ENCODE assay signal across 1 cellular context in the genomic region with DNA sequence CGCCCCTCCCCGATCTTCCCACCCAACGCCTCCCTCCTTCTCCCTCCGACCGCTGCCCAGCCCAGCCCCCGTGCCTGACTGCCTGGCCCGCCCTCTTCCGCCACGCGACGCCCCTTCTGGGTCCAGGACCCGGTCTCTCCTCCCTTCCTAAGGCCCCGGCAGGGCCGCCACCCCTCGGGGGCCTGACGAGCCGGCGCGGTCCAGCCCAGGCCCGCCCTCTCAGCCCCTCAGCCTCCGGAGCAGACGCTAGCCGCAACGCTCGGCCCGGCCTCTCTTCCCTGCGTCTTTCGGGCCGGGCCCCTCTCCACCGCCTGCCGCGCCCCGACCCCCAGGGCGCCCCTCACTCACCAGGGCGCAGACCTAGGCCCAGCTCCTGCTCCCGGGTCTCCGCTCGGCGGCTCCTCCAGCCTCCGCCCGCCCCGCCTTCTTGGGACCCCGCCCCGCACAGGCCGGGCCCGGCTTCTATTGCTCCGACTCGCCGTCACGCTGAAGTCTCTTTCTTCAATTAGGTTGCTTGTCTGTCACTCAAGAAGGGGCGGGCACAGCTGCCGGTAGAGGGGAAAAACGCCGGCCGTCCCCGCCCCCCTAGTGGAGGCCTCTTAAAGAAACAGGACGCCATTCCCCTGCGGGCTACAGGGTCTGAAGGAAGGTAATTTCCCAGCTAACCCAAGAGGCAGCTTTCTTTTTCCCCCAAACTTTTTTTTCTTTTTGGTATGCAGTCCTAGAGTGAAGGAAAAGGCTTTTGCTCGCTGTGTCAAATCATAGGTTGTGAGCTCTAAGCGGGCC.
TF ChIP-seq lines count a peak whose summit lies in the region.

A gene with protein sequence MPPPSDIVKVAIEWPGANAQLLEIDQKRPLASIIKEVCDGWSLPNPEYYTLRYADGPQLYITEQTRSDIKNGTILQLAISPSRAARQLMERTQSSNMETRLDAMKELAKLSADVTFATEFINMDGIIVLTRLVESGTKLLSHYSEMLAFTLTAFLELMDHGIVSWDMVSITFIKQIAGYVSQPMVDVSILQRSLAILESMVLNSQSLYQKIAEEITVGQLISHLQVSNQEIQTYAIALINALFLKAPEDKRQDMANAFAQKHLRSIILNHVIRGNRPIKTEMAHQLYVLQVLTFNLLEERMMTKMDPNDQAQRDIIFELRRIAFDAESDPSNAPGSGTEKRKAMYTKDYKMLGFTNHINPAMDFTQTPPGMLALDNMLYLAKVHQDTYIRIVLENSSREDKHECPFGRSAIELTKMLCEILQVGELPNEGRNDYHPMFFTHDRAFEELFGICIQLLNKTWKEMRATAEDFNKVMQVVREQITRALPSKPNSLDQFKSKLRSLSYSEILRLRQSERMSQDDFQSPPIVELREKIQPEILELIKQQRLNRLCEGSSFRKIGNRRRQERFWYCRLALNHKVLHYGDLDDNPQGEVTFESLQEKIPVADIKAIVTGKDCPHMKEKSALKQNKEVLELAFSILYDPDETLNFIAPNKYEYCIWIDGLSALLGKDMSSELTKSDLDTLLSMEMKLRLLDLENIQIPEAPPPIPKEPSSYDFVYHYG (minus strand): TSS at position 416 of the 786 bp plus-strand sequence. CDS start 12,133 bp downstream, outside the sequence.

TF ChIP-seq in HEK293, 187 proteins besides CTCF, POLR2A, EP300 and RAD21 (continued from another document and continues in another):
- TF ChIP-seq, protein P1, sequence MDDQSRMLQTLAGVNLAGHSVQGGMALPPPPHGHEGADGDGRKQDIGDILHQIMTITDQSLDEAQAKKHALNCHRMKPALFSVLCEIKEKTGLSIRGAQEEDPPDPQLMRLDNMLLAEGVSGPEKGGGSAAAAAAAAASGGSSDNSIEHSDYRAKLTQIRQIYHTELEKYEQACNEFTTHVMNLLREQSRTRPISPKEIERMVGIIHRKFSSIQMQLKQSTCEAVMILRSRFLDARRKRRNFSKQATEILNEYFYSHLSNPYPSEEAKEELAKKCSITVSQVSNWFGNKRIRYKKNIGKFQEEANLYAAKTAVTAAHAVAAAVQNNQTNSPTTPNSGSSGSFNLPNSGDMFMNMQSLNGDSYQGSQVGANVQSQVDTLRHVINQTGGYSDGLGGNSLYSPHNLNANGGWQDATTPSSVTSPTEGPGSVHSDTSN (CRISPR knock-in tag; IDR thresholded peaks at IDR 0.05), result peak; percentile 96
- TF ChIP-seq ZNF561 (tag by site-specific recombination; IDR thresholded peaks at IDR 0.05; ENCODE audit: borderline replicate concordance), result peak; percentile 82; the same call in 1 of the 2 replicates
- TF ChIP-seq WT1 (tag by site-specific recombination; IDR thresholded peaks at IDR 0.05), result peak; percentile 31; the same call in 1 of the 2 replicates
- no peak for TF ChIP-seq ZNF146 (tag by site-specific recombination; IDR thresholded peaks at IDR 0.05)
- peak; percentile 60; the same call in 1 of the 2 replicates for TF ChIP-seq ZEB2 (tag by site-specific recombination; IDR thresholded peaks at IDR 0.05)
- TF ChIP-seq ZNF266 (tag by site-specific recombination; IDR thresholded peaks at IDR 0.05; ENCODE audit: low read depth), result no peak
- TF ChIP-seq ZBTB20 (tag by site-specific recombination; IDR thresholded peaks at IDR 0.05), result peak; percentile 97
- no peak for TF ChIP-seq ZNF391 (tag by site-specific recombination; IDR thresholded peaks at IDR 0.05; ENCODE audit: borderline replicate concordance, low read depth)
- TF ChIP-seq ZNF560 (tag by site-specific recombination; IDR thresholded peaks at IDR 0.05; ENCODE audit: borderline replicate concordance), result no peak
- TF ChIP-seq, protein P2, sequence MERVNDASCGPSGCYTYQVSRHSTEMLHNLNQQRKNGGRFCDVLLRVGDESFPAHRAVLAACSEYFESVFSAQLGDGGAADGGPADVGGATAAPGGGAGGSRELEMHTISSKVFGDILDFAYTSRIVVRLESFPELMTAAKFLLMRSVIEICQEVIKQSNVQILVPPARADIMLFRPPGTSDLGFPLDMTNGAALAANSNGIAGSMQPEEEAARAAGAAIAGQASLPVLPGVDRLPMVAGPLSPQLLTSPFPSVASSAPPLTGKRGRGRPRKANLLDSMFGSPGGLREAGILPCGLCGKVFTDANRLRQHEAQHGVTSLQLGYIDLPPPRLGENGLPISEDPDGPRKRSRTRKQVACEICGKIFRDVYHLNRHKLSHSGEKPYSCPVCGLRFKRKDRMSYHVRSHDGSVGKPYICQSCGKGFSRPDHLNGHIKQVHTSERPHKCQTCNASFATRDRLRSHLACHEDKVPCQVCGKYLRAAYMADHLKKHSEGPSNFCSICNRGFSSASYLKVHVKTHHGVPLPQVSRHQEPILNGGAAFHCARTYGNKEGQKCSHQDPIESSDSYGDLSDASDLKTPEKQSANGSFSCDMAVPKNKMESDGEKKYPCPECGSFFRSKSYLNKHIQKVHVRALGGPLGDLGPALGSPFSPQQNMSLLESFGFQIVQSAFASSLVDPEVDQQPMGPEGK (tag by site-specific recombination; IDR thresholded peaks at IDR 0.05), result peak; percentile 90
- TF ChIP-seq, protein P3, sequence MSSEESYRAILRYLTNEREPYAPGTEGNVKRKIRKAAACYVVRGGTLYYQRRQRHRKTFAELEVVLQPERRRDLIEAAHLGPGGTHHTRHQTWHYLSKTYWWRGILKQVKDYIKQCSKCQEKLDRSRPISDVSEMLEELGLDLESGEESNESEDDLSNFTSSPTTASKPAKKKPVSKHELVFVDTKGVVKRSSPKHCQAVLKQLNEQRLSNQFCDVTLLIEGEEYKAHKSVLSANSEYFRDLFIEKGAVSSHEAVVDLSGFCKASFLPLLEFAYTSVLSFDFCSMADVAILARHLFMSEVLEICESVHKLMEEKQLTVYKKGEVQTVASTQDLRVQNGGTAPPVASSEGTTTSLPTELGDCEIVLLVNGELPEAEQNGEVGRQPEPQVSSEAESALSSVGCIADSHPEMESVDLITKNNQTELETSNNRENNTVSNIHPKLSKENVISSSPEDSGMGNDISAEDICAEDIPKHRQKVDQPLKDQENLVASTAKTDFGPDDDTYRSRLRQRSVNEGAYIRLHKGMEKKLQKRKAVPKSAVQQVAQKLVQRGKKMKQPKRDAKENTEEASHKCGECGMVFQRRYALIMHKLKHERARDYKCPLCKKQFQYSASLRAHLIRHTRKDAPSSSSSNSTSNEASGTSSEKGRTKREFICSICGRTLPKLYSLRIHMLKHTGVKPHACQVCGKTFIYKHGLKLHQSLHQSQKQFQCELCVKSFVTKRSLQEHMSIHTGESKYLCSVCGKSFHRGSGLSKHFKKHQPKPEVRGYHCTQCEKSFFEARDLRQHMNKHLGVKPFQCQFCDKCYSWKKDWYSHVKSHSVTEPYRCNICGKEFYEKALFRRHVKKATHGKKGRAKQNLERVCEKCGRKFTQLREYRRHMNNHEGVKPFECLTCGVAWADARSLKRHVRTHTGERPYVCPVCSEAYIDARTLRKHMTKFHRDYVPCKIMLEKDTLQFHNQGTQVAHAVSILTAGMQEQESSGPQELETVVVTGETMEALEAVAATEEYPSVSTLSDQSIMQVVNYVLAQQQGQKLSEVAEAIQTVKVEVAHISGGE (tag by site-specific recombination; conservative IDR thresholded peaks at IDR 0.05; ENCODE audit: low read depth), result 0 out of 2 replicates have a peak, but pooled peaks have one; percentile 8
- TF ChIP-seq TCF7L2 (IDR thresholded peaks at IDR 0.05; ENCODE audit: borderline replicate concordance, low read depth, low read length), result no peak
- TF ChIP-seq OSR2 (tag by site-specific recombination; IDR thresholded peaks at IDR 0.05), result peak; percentile 45
- peak; percentile 41; the same call in 1 of the 2 replicates for TF ChIP-seq ZNF366 (tag by site-specific recombination; conservative IDR thresholded peaks at IDR 0.05)
- TF ChIP-seq ZNF211 (tag by site-specific recombination; IDR thresholded peaks at IDR 0.05; ENCODE audit: low read depth), result no peak
- peak; percentile 52; the same call in 1 of the 2 replicates for TF ChIP-seq ZNF223 (tag by site-specific recombination; IDR thresholded peaks at IDR 0.05)
- peak; percentile 90 for TF ChIP-seq KLF8 (tag by site-specific recombination; IDR thresholded peaks at IDR 0.05)
- no peak for TF ChIP-seq ZNF571 (tag by site-specific recombination; IDR thresholded peaks at IDR 0.05)
- TF ChIP-seq, protein P4, sequence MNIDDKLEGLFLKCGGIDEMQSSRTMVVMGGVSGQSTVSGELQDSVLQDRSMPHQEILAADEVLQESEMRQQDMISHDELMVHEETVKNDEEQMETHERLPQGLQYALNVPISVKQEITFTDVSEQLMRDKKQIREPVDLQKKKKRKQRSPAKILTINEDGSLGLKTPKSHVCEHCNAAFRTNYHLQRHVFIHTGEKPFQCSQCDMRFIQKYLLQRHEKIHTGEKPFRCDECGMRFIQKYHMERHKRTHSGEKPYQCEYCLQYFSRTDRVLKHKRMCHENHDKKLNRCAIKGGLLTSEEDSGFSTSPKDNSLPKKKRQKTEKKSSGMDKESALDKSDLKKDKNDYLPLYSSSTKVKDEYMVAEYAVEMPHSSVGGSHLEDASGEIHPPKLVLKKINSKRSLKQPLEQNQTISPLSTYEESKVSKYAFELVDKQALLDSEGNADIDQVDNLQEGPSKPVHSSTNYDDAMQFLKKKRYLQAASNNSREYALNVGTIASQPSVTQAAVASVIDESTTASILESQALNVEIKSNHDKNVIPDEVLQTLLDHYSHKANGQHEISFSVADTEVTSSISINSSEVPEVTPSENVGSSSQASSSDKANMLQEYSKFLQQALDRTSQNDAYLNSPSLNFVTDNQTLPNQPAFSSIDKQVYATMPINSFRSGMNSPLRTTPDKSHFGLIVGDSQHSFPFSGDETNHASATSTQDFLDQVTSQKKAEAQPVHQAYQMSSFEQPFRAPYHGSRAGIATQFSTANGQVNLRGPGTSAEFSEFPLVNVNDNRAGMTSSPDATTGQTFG (tag by site-specific recombination; IDR thresholded peaks at IDR 0.05; ENCODE audit: borderline replicate concordance), result no peak
- TF ChIP-seq, protein P5, sequence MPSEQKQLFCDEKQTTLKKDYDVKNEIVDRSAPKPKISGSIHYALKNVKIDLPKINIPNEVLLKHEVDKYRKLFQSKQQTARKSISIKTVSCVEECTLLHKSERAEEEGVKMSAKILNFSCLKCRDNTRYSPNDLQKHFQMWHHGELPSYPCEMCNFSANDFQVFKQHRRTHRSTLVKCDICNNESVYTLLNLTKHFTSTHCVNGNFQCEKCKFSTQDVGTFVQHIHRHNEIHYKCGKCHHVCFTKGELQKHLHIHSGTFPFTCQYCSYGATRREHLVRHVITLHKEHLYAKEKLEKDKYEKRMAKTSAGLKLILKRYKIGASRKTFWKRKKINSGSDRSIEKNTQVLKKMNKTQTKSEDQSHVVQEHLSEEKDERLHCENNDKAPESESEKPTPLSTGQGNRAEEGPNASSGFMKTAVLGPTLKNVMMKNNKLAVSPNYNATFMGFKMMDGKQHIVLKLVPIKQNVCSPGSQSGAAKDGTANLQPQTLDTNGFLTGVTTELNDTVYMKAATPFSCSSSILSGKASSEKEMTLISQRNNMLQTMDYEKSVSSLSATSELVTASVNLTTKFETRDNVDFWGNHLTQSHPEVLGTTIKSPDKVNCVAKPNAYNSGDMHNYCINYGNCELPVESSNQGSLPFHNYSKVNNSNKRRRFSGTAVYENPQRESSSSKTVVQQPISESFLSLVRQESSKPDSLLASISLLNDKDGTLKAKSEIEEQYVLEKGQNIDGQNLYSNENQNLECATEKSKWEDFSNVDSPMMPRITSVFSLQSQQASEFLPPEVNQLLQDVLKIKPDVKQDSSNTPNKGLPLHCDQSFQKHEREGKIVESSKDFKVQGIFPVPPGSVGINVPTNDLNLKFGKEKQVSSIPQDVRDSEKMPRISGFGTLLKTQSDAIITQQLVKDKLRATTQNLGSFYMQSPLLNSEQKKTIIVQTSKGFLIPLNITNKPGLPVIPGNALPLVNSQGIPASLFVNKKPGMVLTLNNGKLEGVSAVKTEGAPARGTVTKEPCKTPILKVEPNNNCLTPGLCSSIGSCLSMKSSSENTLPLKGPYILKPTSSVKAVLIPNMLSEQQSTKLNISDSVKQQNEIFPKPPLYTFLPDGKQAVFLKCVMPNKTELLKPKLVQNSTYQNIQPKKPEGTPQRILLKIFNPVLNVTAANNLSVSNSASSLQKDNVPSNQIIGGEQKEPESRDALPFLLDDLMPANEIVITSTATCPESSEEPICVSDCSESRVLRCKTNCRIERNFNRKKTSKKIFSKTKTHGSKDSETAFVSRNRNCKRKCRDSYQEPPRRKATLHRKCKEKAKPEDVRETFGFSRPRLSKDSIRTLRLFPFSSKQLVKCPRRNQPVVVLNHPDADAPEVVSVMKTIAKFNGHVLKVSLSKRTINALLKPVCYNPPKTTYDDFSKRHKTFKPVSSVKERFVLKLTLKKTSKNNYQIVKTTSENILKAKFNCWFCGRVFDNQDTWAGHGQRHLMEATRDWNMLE (tag by site-specific recombination; conservative IDR thresholded peaks at IDR 0.05; ENCODE audit: low read depth), result no peak
- peak; percentile 89 for TF ChIP-seq ZXDB (tag by site-specific recombination; IDR thresholded peaks at IDR 0.05)
- TF ChIP-seq ZNF335 (tag by site-specific recombination; conservative IDR thresholded peaks at IDR 0.05), result peak; percentile 74
- TF ChIP-seq, protein P6, sequence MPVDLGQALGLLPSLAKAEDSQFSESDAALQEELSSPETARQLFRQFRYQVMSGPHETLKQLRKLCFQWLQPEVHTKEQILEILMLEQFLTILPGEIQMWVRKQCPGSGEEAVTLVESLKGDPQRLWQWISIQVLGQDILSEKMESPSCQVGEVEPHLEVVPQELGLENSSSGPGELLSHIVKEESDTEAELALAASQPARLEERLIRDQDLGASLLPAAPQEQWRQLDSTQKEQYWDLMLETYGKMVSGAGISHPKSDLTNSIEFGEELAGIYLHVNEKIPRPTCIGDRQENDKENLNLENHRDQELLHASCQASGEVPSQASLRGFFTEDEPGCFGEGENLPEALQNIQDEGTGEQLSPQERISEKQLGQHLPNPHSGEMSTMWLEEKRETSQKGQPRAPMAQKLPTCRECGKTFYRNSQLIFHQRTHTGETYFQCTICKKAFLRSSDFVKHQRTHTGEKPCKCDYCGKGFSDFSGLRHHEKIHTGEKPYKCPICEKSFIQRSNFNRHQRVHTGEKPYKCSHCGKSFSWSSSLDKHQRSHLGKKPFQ (tag by site-specific recombination; IDR thresholded peaks at IDR 0.05), result no peak
- no peak for TF ChIP-seq ZNF596 (tag by site-specific recombination; IDR thresholded peaks at IDR 0.05)
- TF ChIP-seq SP7 (tag by site-specific recombination; IDR thresholded peaks at IDR 0.05), result peak; percentile 54; the same call in 1 of the 2 replicates
